ENCODE assay signal across 31 cellular contexts in the genomic region with DNA sequence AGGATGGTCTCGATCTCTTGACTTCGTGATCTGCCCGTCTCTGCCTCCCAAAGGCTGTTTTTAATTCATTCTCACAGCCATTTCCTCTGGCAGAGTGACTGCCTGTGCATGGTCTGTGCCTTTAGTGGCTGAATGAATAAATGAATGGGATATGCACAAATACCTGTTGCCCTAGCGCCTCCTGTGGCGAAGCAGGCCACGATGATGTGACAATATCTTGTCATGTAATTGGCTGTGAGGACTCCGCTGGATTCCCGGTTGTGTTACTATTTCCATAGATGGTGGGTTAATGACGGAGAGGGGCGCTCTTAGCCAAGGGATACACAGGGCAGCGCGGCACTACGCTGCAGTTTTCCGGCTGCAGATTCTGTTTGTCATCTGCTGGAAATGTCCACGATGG. TPM values are rescaled to one million over a fixed set of nuclear protein-coding genes. Genes with fewer than 3 reads are reported as not detected.
DNase-seq lines count a peak whose midpoint lies in the region; ATAC-seq and TF ChIP-seq lines count a peak whose summit lies in the region.
"Had no signal": no experiment of that assay in that cellular context is flagged by ENCODE, and none has a peak within 500 bp of the region (broad histone marks: within the 10 kb centered on the region; RNA-seq: fewer than 3 reads in every experiment).

No MANE protein-coding gene starts in this region.

- POLR2A ChIA-PET in A673 (lab: Charles Lee; ENCODE audit: low non-redundant PET), result interaction anchor here (0.6 kb wide), 1 partner anchor 364 kb away, joined by 5 read pairs; no protein-coding TSS in a partner anchor

- no peak overlapping the region for H3K9ac ChIP-seq in mesendoderm (ENCODE audit: low read length)
- H3K9ac ChIP-seq: KMS-11 had no signal

- no peaks in the 10 kb centered on the region for H3K79me1 ChIP-seq in mesendoderm (ENCODE audit: low read length)

- no peak overlapping the region for H4K8ac ChIP-seq in mesendoderm (ENCODE audit: low read depth, low read length)

- no peak overlapping the region for H3K18ac ChIP-seq in mesendoderm (ENCODE audit: low read length)

- in situ Hi-C loops in HAP-1 (cut with MboI; ENCODE audit: low sequenced_read_pairs), result no loop called here

- H3K36me3 Mint-ChIP-seq in T-helper 17 cell (ENCODE audit: low read depth), result peaks cover 20% of the 10 kb centered on the region
- H3K36me3 Mint-ChIP-seq in T-helper 2 cell treated with Interferon-gamma antibody and Interleukin-4, amounts not matched to agents 5 μg/mL and 100 μg/mL, for 36 hours (ENCODE audit: low read depth), result peaks cover 79% of the 10 kb centered on the region

- no peak overlapping the region for H3K56ac ChIP-seq in mesendoderm (ENCODE audit: low read length)

- no peak overlapping the region for H4K5ac ChIP-seq in mesendoderm (ENCODE audit: low read length)

- DNase-seq in A673 (ENCODE audit: low spot score) (no peak), T-helper 17 cell (no peak), mesendoderm (peak; percentile 22), superior temporal gyrus (ENCODE audit: extremely low spot score) (no peak), HAP-1 (ENCODE audit: low spot score in 2 of 2) (no peak)
- DNase-seq in T-helper 2 cell treated with Interferon-gamma antibody and Interleukin-4, amounts not matched to agents 5 μg/mL and 100 μg/mL, for 36 hours (ENCODE audit: low spot score), result no peak
- DNase-seq: activated CD4-positive, CD25-positive, alpha-beta regulatory T cell; activated CD8-positive, alpha-beta memory T cell treated with anti-CD3 and anti-CD28 coated beads, Interleukin-2, amount 10 ng/mL, durations not matched to agents 7 days and 5 days; activated T-cell treated with anti-CD3 and anti-CD28 coated beads, Interleukin-2, amount 50 U/mL, for 4 hours; CD8-positive, alpha-beta memory T cell; central memory CD4-positive, alpha-beta T cell; DMS79; foreskin fibroblast; islet precursor cell; left ventricle myocardium inferior; MM.1S; NCI-H2029; NCI-H526 treated with DMSO at 0.1 percent for 48 hours; SIG-M5; spleen; stimulated activated CD4-positive, alpha-beta T cell treated with anti-CD3 and anti-CD28 coated beads, Interleukin-2, amount 100 ng/mL, for 24 hours; stimulated activated CD8-positive, alpha-beta memory T cell treated with anti-CD3 and anti-CD28 coated beads, Interleukin-4, amount 100 ng/mL, for 48 hours; stimulated activated naive CD8-positive, alpha-beta T cell treated with anti-CD3 and anti-CD28 coated beads, Interleukin-15, amount 100 ng/mL, for 72 hours; uterus had no signal

- H3K4me1 ChIP-seq in A673 (ENCODE audit: insufficient read depth, low read length, poor library complexity, severe bottlenecking) (no peaks in the 10 kb centered on the region), mesendoderm (ENCODE audit: control insufficient read depth, low read depth, low read length) (no peaks in the 10 kb centered on the region), HAP-1 (no peaks in the 10 kb centered on the region)
- H3K4me1 ChIP-seq: esophagus muscularis mucosa, prostate gland, right lobe of liver, uterus had no signal

- no peak for ATAC-seq in T-helper 17 cell
- ATAC-seq: activated CD8-positive, alpha-beta memory T cell treated with anti-CD3 and anti-CD28 coated beads, Interleukin-2, amount 10 ng/mL, durations not matched to agents 7 days and 5 days; activated T-cell treated with anti-CD3 and anti-CD28 coated beads, Interleukin-2, amount 50 U/mL, for 4 hours; right lobe of liver; stimulated activated naive CD8-positive, alpha-beta T cell treated with anti-CD3 and anti-CD28 coated beads, Interleukin-15, amount 100 ng/mL, for 72 hours had no signal

- no CpG with 5 or more reads among the region's 15 CpGs for WGBS in mesendoderm (ENCODE audit: extremely low coverage, insufficient coverage, low lambda C conversion rate)

- BruUV-seq in A673 (replicated peaks; lab: Mats Ljungman, UMichigan), result no TSS peak

- H3K79me2 ChIP-seq in mesendoderm (ENCODE audit: control insufficient read depth, insufficient read depth, low read length), result no peaks in the 10 kb centered on the region

- no peak overlapping the region for H3K4ac ChIP-seq in mesendoderm (ENCODE audit: low read depth, low read length)

- H3K27ac ChIP-seq in A673 (ENCODE audit: low read depth, low read length, poor library complexity, severe bottlenecking) (no peak overlapping the region), mesendoderm (ENCODE audit: low read depth, low read length) (no peak overlapping the region)
- H3K27ac ChIP-seq: adrenal gland, esophagus muscularis mucosa, HL-60, KMS-11, left ventricle myocardium inferior, prostate gland, right lobe of liver, uterus had no signal

- no peak overlapping the region for H3K4me2 ChIP-seq in mesendoderm (ENCODE audit: low read length)
- H3K4me2 ChIP-seq: KMS-11 had no signal

- no peak overlapping the region for H2BK5ac ChIP-seq in mesendoderm (ENCODE audit: low read length)

- H3K4me3 ChIP-seq in A673 (ENCODE audit: low read depth, low read length, poor library complexity, severe bottlenecking) (no peak overlapping the region), mesendoderm (ENCODE audit: low read length) (no peak overlapping the region), HAP-1 (no peak overlapping the region)
- H3K4me3 ChIP-seq: adrenal gland, esophagus muscularis mucosa, left ventricle myocardium inferior, prostate gland, right lobe of liver, spleen, uterus had no signal

- H2AK5ac ChIP-seq in mesendoderm (ENCODE audit: low read length), result no peak overlapping the region

- H3K4me3 Mint-ChIP-seq in T-helper 17 cell, result no peak overlapping the region
- H3K4me3 Mint-ChIP-seq in T-helper 2 cell treated with Interferon-gamma antibody and Interleukin-4, amounts not matched to agents 5 μg/mL and 100 μg/mL, for 36 hours, result no peak overlapping the region
- H3K4me3 Mint-ChIP-seq: activated CD8-positive, alpha-beta memory T cell treated with anti-CD3 and anti-CD28 coated beads, Interleukin-2, amount 10 ng/mL, durations not matched to agents 7 days and 5 days; activated T-cell treated with anti-CD3 and anti-CD28 coated beads, Interleukin-2, amount 50 U/mL, for 4 hours; stimulated activated naive CD8-positive, alpha-beta T cell treated with anti-CD3 and anti-CD28 coated beads, Interleukin-15, amount 100 ng/mL, for 72 hours had no signal

- H3K9me3 Mint-ChIP-seq in T-helper 2 cell treated with Interferon-gamma antibody and Interleukin-4, amounts not matched to agents 5 μg/mL and 100 μg/mL, for 36 hours, result no peaks in the 10 kb centered on the region
- H3K9me3 Mint-ChIP-seq: activated T-cell treated with anti-CD3 and anti-CD28 coated beads, Interleukin-2, amount 50 U/mL, for 4 hours; CD8-positive, alpha-beta memory T cell; stimulated activated naive CD8-positive, alpha-beta T cell treated with anti-CD3 and anti-CD28 coated beads, Interleukin-15, amount 100 ng/mL, for 72 hours had no signal

- H3K23ac ChIP-seq in mesendoderm (ENCODE audit: low read length), result no peak overlapping the region

- H3K27me3 ChIP-seq in A673 (replicated peaks; ENCODE audit: insufficient read depth, low read depth, low read length, poor library complexity), result no peaks in the 10 kb centered on the region
- no peaks in the 10 kb centered on the region for H3K27me3 ChIP-seq in mesendoderm (ENCODE audit: insufficient read depth, low read length, poor library complexity)
- no peaks in the 10 kb centered on the region for H3K27me3 ChIP-seq in HAP-1 (ENCODE audit: low read depth)
- H3K27me3 ChIP-seq: adrenal gland, esophagus muscularis mucosa, right lobe of liver, spleen, uterus had no signal

- H3K4me1 Mint-ChIP-seq in T-helper 17 cell, result peaks cover 8% of the 10 kb centered on the region
- peaks cover 8% of the 10 kb centered on the region for H3K4me1 Mint-ChIP-seq in T-helper 2 cell treated with Interferon-gamma antibody and Interleukin-4, amounts not matched to agents 5 μg/mL and 100 μg/mL, for 36 hours (ENCODE audit: low read depth)

- TF ChIP-seq CTCF in A673 (conservative IDR thresholded peaks at IDR 0.05; ENCODE audit: low read depth, low read length) (0 out of 2 replicates have a peak, but pooled peaks have one; percentile 13), GM12872 (IDR thresholded peaks at IDR 0.05; ENCODE audit: insufficient read depth, low read depth, low read length) (0 out of 3 replicates have a peak, but pooled peaks have one; percentile 5)

- no peaks in the 10 kb centered on the region for H3K27me3 Mint-ChIP-seq in T-helper 17 cell
- H3K27me3 Mint-ChIP-seq in T-helper 2 cell treated with Interferon-gamma antibody and Interleukin-4, amounts not matched to agents 5 μg/mL and 100 μg/mL, for 36 hours (ENCODE audit: low read depth), result no peaks in the 10 kb centered on the region
- H3K27me3 Mint-ChIP-seq: activated CD8-positive, alpha-beta memory T cell treated with anti-CD3 and anti-CD28 coated beads, Interleukin-2, amount 10 ng/mL, durations not matched to agents 7 days and 5 days; CD8-positive, alpha-beta memory T cell; stimulated activated naive CD8-positive, alpha-beta T cell treated with anti-CD3 and anti-CD28 coated beads, Interleukin-15, amount 100 ng/mL, for 72 hours had no signal

- H3K36me3 ChIP-seq in A673 (ENCODE audit: insufficient read depth, low read length, poor library complexity, severe bottlenecking) (peaks cover 66% of the 10 kb centered on the region), mesendoderm (ENCODE audit: control insufficient read depth, insufficient read depth, low read length) (no peaks in the 10 kb centered on the region), HAP-1 (replicated peaks) (peaks cover 45% of the 10 kb centered on the region)
- H3K36me3 ChIP-seq: uterus had no signal

- H2BK120ac ChIP-seq in mesendoderm (ENCODE audit: low read depth, low read length), result no peak overlapping the region

- H2BK15ac ChIP-seq in mesendoderm (replicated peaks; ENCODE audit: low read depth), result no peak overlapping the region

- intact Hi-C loops in A673 (cut with micrococcal nuclease; ENCODE audit: unreplicated experiment), result no loop called here

- CTCF ChIA-PET in A673 (lab: Charles Lee), result no interaction called here

- H3K27ac Mint-ChIP-seq in T-helper 17 cell, result peak overlapping the region; percentile 75
- H3K27ac Mint-ChIP-seq in T-helper 2 cell treated with Interferon-gamma antibody and Interleukin-4, amounts not matched to agents 5 μg/mL and 100 μg/mL, for 36 hours, result no peak overlapping the region
- H3K27ac Mint-ChIP-seq: activated CD8-positive, alpha-beta memory T cell treated with anti-CD3 and anti-CD28 coated beads, Interleukin-2, amount 10 ng/mL, durations not matched to agents 7 days and 5 days had no signal

- no peaks in the 10 kb centered on the region for H3K9me3 ChIP-seq in A673 (ENCODE audit: low read depth, low read length, poor library complexity, severe bottlenecking)
- no peaks in the 10 kb centered on the region for H3K9me3 ChIP-seq in T-helper 17 cell (ENCODE audit: control insufficient read depth, low read length, poor library complexity, severe bottlenecking)
- no peaks in the 10 kb centered on the region for H3K9me3 ChIP-seq in HAP-1
- H3K9me3 ChIP-seq: adrenal gland, esophagus muscularis mucosa, left ventricle myocardium inferior, prostate gland, right lobe of liver, spleen, uterus had no signal

RNA-seq across cellular contexts. Expression of gene ENDOV, which starts 26.8 kb away (rescaled TPM):
- total RNA-seq in A673 (2021) (14.1 and 15.6 TPM in 2 replicates), T-helper 17 cell (10 to 100 TPM; 14.1 to 24.5 TPM)
- 4.7 TPM for polyA plus RNA-seq in mesendoderm (2013, experiment 1 of 2)
- 5.3 TPM for polyA plus RNA-seq in mesendoderm (2013, experiment 2 of 2)
